In genomic region chr9:4983541-4984165, GRCh38 we compare ENCODE assay signal across 7 cellular contexts. TPM values are rescaled to one million over a fixed set of nuclear protein-coding genes. Genes with fewer than 3 reads are reported as not detected.
DNase-seq lines count a peak whose midpoint lies in the region; ATAC-seq and TF ChIP-seq lines count a peak whose summit lies in the region.

No MANE protein-coding gene starts in this region.

- no peaks in the 10 kb centered on the region for H3K9me2 ChIP-seq in GM23338 (ENCODE audit: insufficient read depth)

- peak overlapping the region; percentile 91 for H3K4me3 Mint-ChIP-seq in GM23338

- H4K20me1 ChIP-seq in GM23338 (replicated peaks; ENCODE audit: insufficient read depth) = no peaks in the 10 kb centered on the region; the same call in 1 of the 2 replicates

- peaks cover 12% of the 10 kb centered on the region for H3K27me3 Mint-ChIP-seq in GM23338 (ENCODE audit: insufficient read depth, low read depth, poor library complexity)

- TF ChIP-seq CTCF in GM23338 (conservative IDR thresholded peaks at IDR 0.05; ENCODE audit: low read depth in 2 of 2) (no peak), esophagus squamous epithelium (IDR thresholded peaks at IDR 0.05) (no peak)

- H3K27ac ChIP-seq in GM23338 (ENCODE audit: low read depth) = no peak overlapping the region
- peak overlapping the region; percentile 97 to 98 (median 98) for H3K27ac ChIP-seq in esophagus squamous epithelium

- H3K4me2 ChIP-seq in GM23338 = peak overlapping the region; percentile 96

- H3K4me1 Mint-ChIP-seq in GM23338 = peaks cover 16% of the 10 kb centered on the region

- DNase-seq in GM23338 (ENCODE audit: low spot score) = peak; percentile 12
- DNase-seq in SIG-M5 (lab: John Stamatoyannopoulos, UW) = peak; percentile 12
- no peak for DNase-seq in esophagus squamous epithelium (lab: John Stamatoyannopoulos, UW)
- DNase-seq in skeletal muscle cell (ENCODE audit: low read depth) = no peak
- no peak for DNase-seq in HPDE6-E6E7 (ENCODE audit: extremely low spot score)

- H3K4me3 ChIP-seq in GM23338 = peak overlapping the region; percentile 80
- H3K4me3 ChIP-seq in esophagus squamous epithelium = peak overlapping the region; percentile 65 to 92 (median 88)
- H3K4me3 ChIP-seq in skeletal muscle cell (ENCODE audit: low read depth, low read length) = peak overlapping the region; percentile 81

- no peaks in the 10 kb centered on the region; the same call in 2 of the 3 replicates for H3K9me3 Mint-ChIP-seq in GM23338

- H3F3A ChIP-seq in GM23338 (replicated peaks; ENCODE audit: low read depth) = no peaks in the 10 kb centered on the region; the same call in 1 of the 2 replicates

- H3K36me3 Mint-ChIP-seq in GM23338 (ENCODE audit: low read depth) = no peaks in the 10 kb centered on the region; the same call in 2 of the 3 replicates

- H2AFZ ChIP-seq in GM23338 = peak overlapping the region; percentile 98

- H3K27ac Mint-ChIP-seq in GM23338 = no peak overlapping the region

- H3K4me1 ChIP-seq in GM23338 (ENCODE audit: insufficient read depth) (peaks cover 17% of the 10 kb centered on the region), esophagus squamous epithelium (peaks cover 24 to 52% (median 27%) of the 10 kb centered on the region in 3 donors)

- peaks cover 6% of the 10 kb centered on the region; the same call in 1 of the 2 replicates for H3K79me2 ChIP-seq in GM23338 (replicated peaks; ENCODE audit: insufficient read depth)

- H3K27me3 ChIP-seq in GM23338 (ENCODE audit: insufficient read depth) = peaks cover 18% of the 10 kb centered on the region
- no peaks in the 10 kb centered on the region for H3K27me3 ChIP-seq in esophagus squamous epithelium

- TF ChIP-seq POLR2A in esophagus squamous epithelium (IDR thresholded peaks at IDR 0.05) = no peak

- no peak for ATAC-seq in GM23338
- ATAC-seq in GM19397 (IDR thresholded peaks at IDR 0.05; ENCODE audit: unreplicated experiment) = no peak
- ATAC-seq in HG03196 (IDR thresholded peaks at IDR 0.05; ENCODE audit: unreplicated experiment) = no peak

- no peaks in the 10 kb centered on the region for H3K9me3 ChIP-seq in esophagus squamous epithelium

- intact Hi-C loops in esophagus squamous epithelium (cut with DNase I) = loop anchor here (10.0 kb wide), 1 partner anchor 49 kb away; no protein-coding TSS in a partner anchor

- no peaks in the 10 kb centered on the region for H3K36me3 ChIP-seq in GM23338 (ENCODE audit: insufficient read depth)
- H3K36me3 ChIP-seq in esophagus squamous epithelium = no peaks in the 10 kb centered on the region

- WGBS in esophagus squamous epithelium, 2 donors = 37 to 44% methylated on average over 5 of the region's 5 CpGs

TF ChIP-seq in GM23338, 12 proteins besides CTCF, POLR2A, EP300 and RAD21 (continues in another document):
- no peak for TF ChIP-seq ZNF462 (CRISPR knock-in tag; IDR thresholded peaks at IDR 0.05)
- TF ChIP-seq CREB1 (CRISPR knock-in tag; IDR thresholded peaks at IDR 0.05; ENCODE audit: low read depth) = no peak
- TF ChIP-seq ZNF114 (CRISPR knock-in tag; IDR thresholded peaks at IDR 0.05) = no peak
- no peak for TF ChIP-seq ZNF331 (CRISPR knock-in tag; IDR thresholded peaks at IDR 0.05; ENCODE audit: low read depth)
- no peak for TF ChIP-seq EZH2phosphoT487 (IDR thresholded peaks at IDR 0.05; ENCODE audit: unreplicated experiment)
- no peak for TF ChIP-seq ETS1 (IDR thresholded peaks at IDR 0.05)
- no peak for TF ChIP-seq POLR2AphosphoS5 (IDR thresholded peaks at IDR 0.05; ENCODE audit: low read depth)
- TF ChIP-seq NANOG (IDR thresholded peaks at IDR 0.05; ENCODE audit: borderline replicate concordance) = no peak

RNA-seq across cellular contexts. Expression of gene JAK2, which starts 1.4 kb away (rescaled TPM):
- total RNA-seq in GM23338 (2014; rRNA removed; shearing (Covaris generic)) = 1.5 and 3.0 TPM in 2 replicates
- 0.52 and 1.1 TPM in 2 replicates for polyA plus RNA-seq in GM23338 (2016; fragmentation: Nextera tagmentation; extraction: Ambion mirVana)
- total RNA-seq in esophagus squamous epithelium = 10 to 100 TPM; 11.1 to 18.9 (median 11.9) TPM

Comparison
In these comparisons a context has a peak if more than half of its experiments do, and no peak if none do; other contexts are left out.
1. DNase-seq: peak in GM23338 (single experiment) and SIG-M5 (single experiment); none in esophagus squamous epithelium (single experiment), skeletal muscle cell (single experiment) and HPDE6-E6E7 (single experiment).
2. Peak in every context shown above with its lines, with median percentiles within 50 percentile points of each other: H3K4me3 ChIP-seq.